8 cellular contexts compared by ENCODE assay signal in the genomic region with DNA sequence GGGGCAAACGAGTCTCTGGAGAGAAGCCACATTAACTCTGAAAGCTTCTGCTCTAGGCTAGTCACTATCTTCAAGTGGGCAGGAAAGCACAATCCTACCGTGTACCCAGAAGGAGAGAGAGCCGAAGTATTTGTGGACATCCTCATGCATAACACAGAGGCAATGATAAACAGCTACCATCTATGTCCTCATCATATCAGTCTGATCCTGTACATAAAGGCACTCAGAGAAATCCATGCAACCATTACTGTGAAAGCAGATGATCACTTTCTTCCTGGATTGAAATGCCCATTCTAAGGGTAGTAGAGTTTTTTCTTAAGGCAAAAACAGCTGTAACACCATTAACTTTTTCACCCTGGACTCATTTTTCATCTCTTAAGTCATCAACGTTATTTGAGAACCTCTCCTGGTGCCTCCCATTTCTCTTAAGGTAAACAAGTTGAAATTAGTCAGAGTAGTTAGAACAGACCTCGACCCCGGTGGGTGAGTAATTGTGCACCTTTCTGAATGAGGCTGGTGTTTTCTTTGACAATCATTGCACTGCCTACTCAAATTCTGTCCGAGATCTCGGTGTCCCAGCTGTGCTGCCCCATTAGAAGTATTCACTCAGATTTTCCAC.
DNase-seq lines count a peak whose midpoint lies in the region; ATAC-seq lines count a peak whose summit lies in the region.

No MANE protein-coding gene starts in this region.

- peak; percentile 64 for DNase-seq in activated CD8-positive, alpha-beta memory T cell treated with anti-CD3 and anti-CD28 coated beads, Interleukin-2, amount 50 U/mL, for 48 hours
- DNase-seq in stimulated activated CD4-positive, alpha-beta T cell treated with anti-CD3 and anti-CD28 coated beads, Interleukin-12 subunit alpha, Interleukin-12 subunit beta, amount 100 ng/mL, for 48 hours (ENCODE audit: low read depth in 2 of 3, low spot score in 1 of 3): peak; percentile 61 to 67 (median 61)
- DNase-seq in amygdala (lab: John Stamatoyannopoulos, UW) (no peak), NCI-H1417 treated with DMSO at 0.1 percent for 48 hours (lab: John Stamatoyannopoulos, UW) (no peak)

- ATAC-seq in GM18907 (IDR thresholded peaks at IDR 0.05; ENCODE audit: unreplicated experiment) (peak; percentile 53), HG02884 (IDR thresholded peaks at IDR 0.05; ENCODE audit: unreplicated experiment) (peak; percentile 76), GM18498 (IDR thresholded peaks at IDR 0.05; ENCODE audit: unreplicated experiment) (no peak), esophagus mucosa (no peak)

Comparison
In these comparisons a context has a peak if more than half of its experiments do, and no peak if none do; other contexts are left out.
1. ATAC-seq: peak in GM18907 (single experiment) and HG02884 (single experiment); none in GM18498 (single experiment) and esophagus mucosa (single experiment).
2. DNase-seq: peak in activated CD8-positive, alpha-beta memory T cell treated with anti-CD3 and anti-CD28 coated beads, Interleukin-2, amount 50 U/mL, for 48 hours (single experiment) and stimulated activated CD4-positive, alpha-beta T cell treated with anti-CD3 and anti-CD28 coated beads, Interleukin-12 subunit alpha, Interleukin-12 subunit beta, amount 100 ng/mL, for 48 hours (3 of 3); none in amygdala (0 of 56) and NCI-H1417 treated with DMSO at 0.1 percent for 48 hours (single experiment).